In genomic region chr10:73911553-73912004, GRCh38 we compare ENCODE assay signal across 10 cellular contexts. TPM values are rescaled to one million over a fixed set of nuclear protein-coding genes. Genes with fewer than 3 reads are reported as not detected.
A peak's percentile ranks its signal among the peaks of the same experiment; 100 is the strongest.
DNase-seq lines count a peak whose midpoint lies in the region; ATAC-seq and TF ChIP-seq lines count a peak whose summit lies in the region.
"Had no signal": no experiment of that assay in that cellular context is flagged by ENCODE, and none has a peak within 500 bp of the region (broad histone marks: within the 10 kb centered on the region; RNA-seq: fewer than 3 reads in every experiment).

No MANE protein-coding gene starts in this region.

- peaks cover 3% of the 10 kb centered on the region for H3K36me3 ChIP-seq in kidney epithelial cell (ENCODE audit: control insufficient read depth, insufficient read depth, low read length)
- peaks cover 0 to 37% (median 31%) of the 10 kb centered on the region in 5 donors for H3K36me3 ChIP-seq in subcutaneous abdominal adipose tissue (ENCODE audit: control insufficient read depth in 5 of 5, insufficient read depth in 5 of 5, low read length in 5 of 5)

- POLR2A ChIA-PET in activated naive CD8-positive, alpha-beta T cell treated with anti-CD3 and anti-CD28 coated beads, Interleukin-2, amount 10 ng/mL, durations not matched to agents 7 days and 5 days (lab: Charles Lee) = interaction anchor here (1.0 kb wide), 1 partner anchor 8 kb away, joined by 5 read pairs; no protein-coding TSS in a partner anchor

- H3K4me1 ChIP-seq in subcutaneous abdominal adipose tissue (ENCODE audit: control insufficient read depth in 5 of 5, insufficient read depth in 5 of 5, low read length in 5 of 5) = peaks cover 28 to 95% (median 80%) of the 10 kb centered on the region in 5 donors

- no peak for ATAC-seq in activated naive CD8-positive, alpha-beta T cell treated with anti-CD3 and anti-CD28 coated beads, Interleukin-2, amount 10 ng/mL, durations not matched to agents 7 days and 5 days (ENCODE audit: low read depth)
- ATAC-seq in GM18502 (IDR thresholded peaks at IDR 0.05; ENCODE audit: poor library complexity, unreplicated experiment) = no peak

- H3K36me3 Mint-ChIP-seq in T-helper 1 cell treated with Interleukin-12 subunit alpha and Interleukin-12 subunit beta and Interleukin-4 antibody, amounts not matched to agents 30 μg/mL and 1 μg/mL, for 36 hours (ENCODE audit: low read depth) = peaks cover 11% of the 10 kb centered on the region
- peaks cover 4% of the 10 kb centered on the region for H3K36me3 Mint-ChIP-seq in activated naive CD8-positive, alpha-beta T cell treated with anti-CD3 and anti-CD28 coated beads, Interleukin-2, amount 10 ng/mL, durations not matched to agents 7 days and 5 days

- no peak for DNase-seq in T-helper 1 cell
- DNase-seq in activated naive CD8-positive, alpha-beta T cell treated with anti-CD3 and anti-CD28 coated beads, Interleukin-2, amount 10 ng/mL, durations not matched to agents 7 days and 5 days = no peak
- no peak for DNase-seq in kidney epithelial cell (ENCODE audit: low read depth)
- DNase-seq in mesenteric fat pad (ENCODE audit: low spot score) = no peak
- no peak for DNase-seq in HCEC 1CT
- DNase-seq: erythroblast had no signal

- TF ChIP-seq CTCF in kidney epithelial cell (IDR thresholded peaks at IDR 0.05; ENCODE audit: insufficient read depth, low read length, poor library complexity, severe bottlenecking) = no peak

- peak overlapping the region; percentile 68 for H3K27ac ChIP-seq in subcutaneous abdominal adipose tissue (ENCODE audit: low read depth, low read length)
- H3K27ac ChIP-seq: KMS-11 had no signal

- peak overlapping the region; percentile 71 for H3K4me3 ChIP-seq in kidney epithelial cell (ENCODE audit: low read depth, low read length)
- peak overlapping the region; percentile 71 to 83 (median 76) for H3K4me3 ChIP-seq in subcutaneous abdominal adipose tissue (ENCODE audit: low read depth in 1 of 5, low read length in 5 of 5)

- peak overlapping the region in 4 of 5 donors; percentile 18 to 73 (median 63) for H3K9ac ChIP-seq in subcutaneous abdominal adipose tissue (ENCODE audit: low read length in 5 of 5)
- H3K9ac ChIP-seq: KMS-11 had no signal

- peaks cover 32% of the 10 kb centered on the region for H3K4me1 Mint-ChIP-seq in T-helper 1 cell treated with Interleukin-12 subunit alpha and Interleukin-12 subunit beta and Interleukin-4 antibody, amounts not matched to agents 30 μg/mL and 1 μg/mL, for 36 hours (ENCODE audit: low read depth)
- H3K4me1 Mint-ChIP-seq in activated naive CD8-positive, alpha-beta T cell treated with anti-CD3 and anti-CD28 coated beads, Interleukin-2, amount 10 ng/mL, durations not matched to agents 7 days and 5 days = peaks cover 33% of the 10 kb centered on the region

- no peaks in the 10 kb centered on the region for H3K9me3 ChIP-seq in subcutaneous abdominal adipose tissue (ENCODE audit: control insufficient read depth in 5 of 5, low read length in 5 of 5)

- H3K27ac Mint-ChIP-seq in T-helper 1 cell treated with Interleukin-12 subunit alpha and Interleukin-12 subunit beta and Interleukin-4 antibody, amounts not matched to agents 30 μg/mL and 1 μg/mL, for 36 hours = peak overlapping the region; percentile 67
- H3K27ac Mint-ChIP-seq in activated naive CD8-positive, alpha-beta T cell treated with anti-CD3 and anti-CD28 coated beads, Interleukin-2, amount 10 ng/mL, durations not matched to agents 7 days and 5 days = peak overlapping the region; percentile 82

- peak overlapping the region; percentile 97 for H3K4me3 Mint-ChIP-seq in T-helper 1 cell treated with Interleukin-12 subunit alpha and Interleukin-12 subunit beta and Interleukin-4 antibody, amounts not matched to agents 30 μg/mL and 1 μg/mL, for 36 hours
- peak overlapping the region; percentile 94 for H3K4me3 Mint-ChIP-seq in activated naive CD8-positive, alpha-beta T cell treated with anti-CD3 and anti-CD28 coated beads, Interleukin-2, amount 10 ng/mL, durations not matched to agents 7 days and 5 days

- peaks cover 64% of the 10 kb centered on the region for H3K27me3 Mint-ChIP-seq in T-helper 1 cell treated with Interleukin-12 subunit alpha and Interleukin-12 subunit beta and Interleukin-4 antibody, amounts not matched to agents 30 μg/mL and 1 μg/mL, for 36 hours (ENCODE audit: low read depth)
- peaks cover 68% of the 10 kb centered on the region for H3K27me3 Mint-ChIP-seq in activated naive CD8-positive, alpha-beta T cell treated with anti-CD3 and anti-CD28 coated beads, Interleukin-2, amount 10 ng/mL, durations not matched to agents 7 days and 5 days

- H3K9me3 Mint-ChIP-seq in T-helper 1 cell treated with Interleukin-12 subunit alpha and Interleukin-12 subunit beta and Interleukin-4 antibody, amounts not matched to agents 30 μg/mL and 1 μg/mL, for 36 hours = no peaks in the 10 kb centered on the region
- no peaks in the 10 kb centered on the region for H3K9me3 Mint-ChIP-seq in activated naive CD8-positive, alpha-beta T cell treated with anti-CD3 and anti-CD28 coated beads, Interleukin-2, amount 10 ng/mL, durations not matched to agents 7 days and 5 days

- H3K27me3 ChIP-seq in kidney epithelial cell (ENCODE audit: control insufficient read depth, insufficient read depth, low read length) (no peaks in the 10 kb centered on the region), subcutaneous abdominal adipose tissue (ENCODE audit: control insufficient read depth in 5 of 5, insufficient read depth in 4 of 5, low read length in 5 of 5) (peaks cover 0 to 21% (median 4%) of the 10 kb centered on the region in 5 donors)

RNA-seq across cellular contexts. Expression of gene PLAU, which starts 0.6 kb away (rescaled TPM):
- under 1 TPM; 0.61 to 0.62 TPM for total RNA-seq in activated naive CD8-positive, alpha-beta T cell treated with anti-CD3 and anti-CD28 coated beads, Interleukin-2, amount 10 ng/mL, durations not matched to agents 7 days and 5 days
- total RNA-seq in kidney epithelial cell = 709 and 758 TPM in 2 replicates
- 64.7 TPM for total RNA-seq in mesenteric fat pad

RNA-seq across cellular contexts. Expression of gene CAMK2G, which starts 37.2 kb away (rescaled TPM):
- 10 to 100 TPM; 48.6 to 53.5 TPM for total RNA-seq in activated naive CD8-positive, alpha-beta T cell treated with anti-CD3 and anti-CD28 coated beads, Interleukin-2, amount 10 ng/mL, durations not matched to agents 7 days and 5 days
- total RNA-seq in kidney epithelial cell = 12.7 and 18.8 TPM in 2 replicates
- 24.2 TPM for total RNA-seq in mesenteric fat pad

Comparison
In these comparisons a context has a peak if more than half of its experiments do, and no peak if none do; other contexts are left out.
1. RNA of gene PLAU, which starts 0.6 kb away (total RNA-seq): 709 to 758 TPM in kidney epithelial cell and 64.7 TPM in mesenteric fat pad (single experiment); 0.61 to 0.62 TPM in activated naive CD8-positive, alpha-beta T cell treated with anti-CD3 and anti-CD28 coated beads, Interleukin-2, amount 10 ng/mL, durations not matched to agents 7 days and 5 days; every median in the first group is over 10 times any median in the second.